10 cellular contexts compared by ENCODE assay signal in the genomic region with DNA sequence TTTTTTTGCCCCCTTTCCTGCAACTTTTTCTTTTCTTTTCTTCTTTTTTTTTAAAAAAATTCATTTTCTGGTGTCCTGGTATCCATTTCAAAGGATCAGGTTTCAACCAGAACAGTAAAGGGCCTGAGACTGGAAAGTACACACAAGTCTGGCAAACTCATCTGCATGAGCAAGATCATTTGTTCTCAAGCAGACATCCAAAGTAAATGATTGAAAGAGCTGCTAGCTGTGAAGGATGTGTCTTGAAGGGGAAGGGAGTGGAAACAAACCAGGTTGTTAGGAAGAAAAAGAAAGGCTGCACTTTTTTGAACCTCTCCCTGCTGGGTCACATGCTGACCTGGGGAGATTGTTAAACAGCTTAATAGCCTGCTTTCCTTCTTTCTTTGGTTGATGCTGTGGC. TPM values are rescaled to one million over a fixed set of nuclear protein-coding genes. Genes with fewer than 3 reads are reported as not detected.
DNase-seq lines count a peak whose midpoint lies in the region; ATAC-seq and TF ChIP-seq lines count a peak whose summit lies in the region.
"Had no signal": no experiment of that assay in that cellular context is flagged by ENCODE, and none has a peak within 500 bp of the region (broad histone marks: within the 10 kb centered on the region; RNA-seq: fewer than 3 reads in every experiment).

No MANE protein-coding gene starts in this region.

- H3K4me3 ChIP-seq in iPS-18a (ENCODE audit: low read length): peak overlapping the region; percentile 44
- no peak overlapping the region for H3K4me3 ChIP-seq in prostate gland

- H3K27me3 ChIP-seq in iPS-18a (ENCODE audit: control insufficient read depth, insufficient read depth, low read length): no peaks in the 10 kb centered on the region
- H3K27me3 ChIP-seq in prostate gland (replicated peaks; ENCODE audit: insufficient read depth): no peaks in the 10 kb centered on the region

- peak overlapping the region; percentile 24 for H3K9ac ChIP-seq in iPS-18a (ENCODE audit: low read length)

- ATAC-seq in GM21717 (IDR thresholded peaks at IDR 0.05; ENCODE audit: unreplicated experiment): no peak
- ATAC-seq in GM21367 (IDR thresholded peaks at IDR 0.05; ENCODE audit: unreplicated experiment): no peak
- ATAC-seq: natural killer cell treated with Interleukin-12 subunit alpha and Interleukin-12 subunit beta and Interleukin-15 and Interleukin-18, amount 100 ng/mL, for 72 hours; Right ventricle myocardium inferior had no signal

- no peak overlapping the region for H3K27ac ChIP-seq in iPS-18a (ENCODE audit: low read length)
- H3K27ac ChIP-seq in prostate gland: peak overlapping the region; percentile 41 to 46

- peaks cover 73% of the 10 kb centered on the region for H3K4me1 ChIP-seq in iPS-18a (ENCODE audit: control insufficient read depth, low read depth, low read length)
- peaks cover 7% of the 10 kb centered on the region for H3K4me1 ChIP-seq in prostate gland (replicated peaks)

- H3K9me3 ChIP-seq in iPS-18a (ENCODE audit: control insufficient read depth, low read depth, low read length) (no peaks in the 10 kb centered on the region), prostate gland (no peaks in the 10 kb centered on the region)

- intact Hi-C loops in prostate gland (cut with DNase I): loop anchor here (10.0 kb wide), 2 partner anchors 109 to 229 kb away; partner anchors contain the start of gene BIRC2

- no peak for TF ChIP-seq POLR2A in prostate gland (IDR thresholded peaks at IDR 0.05)

- TF ChIP-seq CTCF in prostate gland (IDR thresholded peaks at IDR 0.05): no peak

- DNase-seq in ELR (ENCODE audit: low read depth) (peak; percentile 33), amniotic epithelial cell (ENCODE audit: low read depth) (peak; percentile 70), prostate gland (ENCODE audit: low spot score) (peak; percentile 54), SHP77 (lab: John Stamatoyannopoulos, UW) (no peak), NCI-H1930 (lab: John Stamatoyannopoulos, UW) (no peak)

- H3K36me3 ChIP-seq in iPS-18a (ENCODE audit: control insufficient read depth, low read depth, low read length): peaks cover 7% of the 10 kb centered on the region
- no peaks in the 10 kb centered on the region for H3K36me3 ChIP-seq in prostate gland

RNA-seq across cellular contexts. Expression of gene YAP1, which starts 5.3 kb away (rescaled TPM):
- 100 to 1,000 TPM; 137 to 210 TPM for total RNA-seq in prostate gland

Comparison
In these comparisons a context has a peak if more than half of its experiments do, and no peak if none do; other contexts are left out.
1. DNase-seq: peak in ELR (single experiment), amniotic epithelial cell (single experiment) and prostate gland (single experiment); none in SHP77 (0 of 2) and NCI-H1930 (0 of 2).